In genomic region chr10:114357591-114357990, GRCh38 we compare ENCODE assay signal across 21 cellular contexts. TPM values are rescaled to one million over a fixed set of nuclear protein-coding genes. Genes with fewer than 3 reads are reported as not detected.
DNase-seq lines count a peak whose midpoint lies in the region; ATAC-seq and TF ChIP-seq lines count a peak whose summit lies in the region.
"Had no signal": no experiment of that assay in that cellular context is flagged by ENCODE, and none has a peak within 500 bp of the region (broad histone marks: within the 10 kb centered on the region; RNA-seq: fewer than 3 reads in every experiment).

No MANE protein-coding gene starts in this region.

- H3K23ac ChIP-seq in mesenchymal stem cell (ENCODE audit: low read length in 2 of 2) = no peak overlapping the region

- H3K27me3 ChIP-seq in mesenchymal stem cell (ENCODE audit: control insufficient read depth in 1 of 2, insufficient read depth in 1 of 2, low read length in 2 of 2) = peaks cover 0 to 32% of the 10 kb centered on the region in 2 experiments
- no peaks in the 10 kb centered on the region for H3K27me3 ChIP-seq in spleen (replicated peaks in 1 of 7)
- no peaks in the 10 kb centered on the region for H3K27me3 ChIP-seq in PC-3 (ENCODE audit: low read length)
- H3K27me3 ChIP-seq: suprapubic skin had no signal

- H2AFZ ChIP-seq in mesenchymal stem cell (ENCODE audit: low read depth, low read length) (no peak overlapping the region), PC-3 (ENCODE audit: low read length) (no peak overlapping the region)

- no peaks in the 10 kb centered on the region for H3K9me3 ChIP-seq in mesenchymal stem cell (ENCODE audit: control insufficient read depth, low read length)
- H3K9me3 ChIP-seq in spleen = no peaks in the 10 kb centered on the region
- H3K9me3 ChIP-seq in PC-3 (ENCODE audit: low read length) = no peaks in the 10 kb centered on the region
- H3K9me3 ChIP-seq: suprapubic skin had no signal

- H3K4me1 ChIP-seq in mesenchymal stem cell (ENCODE audit: control insufficient read depth, insufficient read depth, low read depth, low read length) = peaks cover 9% of the 10 kb centered on the region
- peaks cover 3 to 44% (median 14%) of the 10 kb centered on the region in 6 donors for H3K4me1 ChIP-seq in spleen
- H3K4me1 ChIP-seq in PC-3 (ENCODE audit: insufficient read depth, low read length) = peaks cover 24% of the 10 kb centered on the region

- H3K4me2 ChIP-seq in mesenchymal stem cell (ENCODE audit: low read length, poor library complexity, severe bottlenecking) = no peak overlapping the region
- H3K4me2 ChIP-seq in PC-3 (ENCODE audit: low read length) = no peak overlapping the region

- H3K27me3 Mint-ChIP-seq in activated T-cell treated with anti-CD3 and anti-CD28 coated beads, Interleukin-2, amount 50 U/mL, for 24 hours = peaks cover 13% of the 10 kb centered on the region
- no peaks in the 10 kb centered on the region for H3K27me3 Mint-ChIP-seq in endothelial cell (ENCODE audit: unreplicated experiment)

- POLR2A ChIA-PET in PC-3 (lab: Charles Lee; ENCODE audit: unreplicated experiment) = no interaction called here

- peak overlapping the region; percentile 47 for H3K27ac Mint-ChIP-seq in activated T-cell treated with anti-CD3 and anti-CD28 coated beads, Interleukin-2, amount 50 U/mL, for 24 hours
- no peak overlapping the region for H3K27ac Mint-ChIP-seq in endothelial cell (ENCODE audit: unreplicated experiment)
- H3K27ac Mint-ChIP-seq: activated CD4-positive, alpha-beta T cell treated with anti-CD3 and anti-CD28 coated beads, Interleukin-2, amount 10 ng/mL, durations not matched to agents 7 days and 5 days; activated naive CD4-positive, alpha-beta T cell treated with anti-CD3 and anti-CD28 coated beads, Interleukin-2, amount 50 U/mL, for 72 hours; activated T-helper 17 cell treated with anti-CD3 and anti-CD28 coated beads, Interleukin-2, amount 50 U/mL, for 72 hours; CD8-positive, alpha-beta T cell; natural killer cell treated with Interleukin-12 subunit alpha and Interleukin-12 subunit beta and Interleukin-15 and Interleukin-18, amount 100 ng/mL, for 72 hours had no signal

- H2BK12ac ChIP-seq in mesenchymal stem cell (ENCODE audit: low read length in 2 of 2) = no peak overlapping the region

- H2AK5ac ChIP-seq in mesenchymal stem cell (ENCODE audit: low read length, severe bottlenecking) = no peak overlapping the region

- no peak overlapping the region for H3K14ac ChIP-seq in mesenchymal stem cell (ENCODE audit: low read length in 2 of 2)

- ATAC-seq in PC-3 (no peak), GM18502 (IDR thresholded peaks at IDR 0.05; ENCODE audit: poor library complexity, unreplicated experiment) (no peak)
- ATAC-seq: activated naive CD4-positive, alpha-beta T cell treated with anti-CD3 and anti-CD28 coated beads, Interleukin-2, amount 50 U/mL, for 72 hours; activated T-helper 17 cell treated with anti-CD3 and anti-CD28 coated beads, Interleukin-2, amount 50 U/mL, for 72 hours; CD8-positive, alpha-beta T cell; left ventricle myocardium superior had no signal

- H2BK5ac ChIP-seq in mesenchymal stem cell (ENCODE audit: low read depth, low read length, poor library complexity, severe bottlenecking) = no peak overlapping the region

- H3F3A ChIP-seq in PC-3 (ENCODE audit: low read length, unreplicated experiment) = no peaks in the 10 kb centered on the region

- H3K9me3 Mint-ChIP-seq in activated T-cell treated with anti-CD3 and anti-CD28 coated beads, Interleukin-2, amount 50 U/mL, for 24 hours = no peaks in the 10 kb centered on the region
- H3K9me3 Mint-ChIP-seq in endothelial cell (ENCODE audit: unreplicated experiment) = no peaks in the 10 kb centered on the region
- H3K9me3 Mint-ChIP-seq: activated CD4-positive, alpha-beta T cell treated with anti-CD3 and anti-CD28 coated beads, Interleukin-2, amount 10 ng/mL, durations not matched to agents 7 days and 5 days; activated naive CD4-positive, alpha-beta T cell treated with anti-CD3 and anti-CD28 coated beads, Interleukin-2, amount 50 U/mL, for 72 hours; activated T-helper 17 cell treated with anti-CD3 and anti-CD28 coated beads, Interleukin-2, amount 50 U/mL, for 72 hours; CD8-positive, alpha-beta T cell; natural killer cell treated with Interleukin-12 subunit alpha and Interleukin-12 subunit beta and Interleukin-15 and Interleukin-18, amount 100 ng/mL, for 72 hours had no signal

- H3K9ac ChIP-seq in mesenchymal stem cell (ENCODE audit: low read length) (no peak overlapping the region), PC-3 (ENCODE audit: low read length) (no peak overlapping the region)

- no peaks in the 10 kb centered on the region for H3K79me1 ChIP-seq in mesenchymal stem cell (replicated peaks; ENCODE audit: low read length, poor library complexity, severe bottlenecking)

- no peak overlapping the region for H3K18ac ChIP-seq in mesenchymal stem cell (ENCODE audit: low read depth in 1 of 2, low read length in 2 of 2)

- intact Hi-C loops in spleen (cut with DNase I; ENCODE audit: low total_unique reads) (no loop called here), PC-3 (cut with micrococcal nuclease) (loop anchor here (5.0 kb wide), 1 partner anchor 35 kb away; no protein-coding TSS in a partner anchor)

- H3K9me2 ChIP-seq in PC-3 (replicated peaks; ENCODE audit: low read length) = no peaks in the 10 kb centered on the region

- no peak overlapping the region for H3K4me3 ChIP-seq in mesenchymal stem cell (ENCODE audit: insufficient read depth in 1 of 2, low read depth in 1 of 2, low read length in 2 of 2)
- H3K4me3 ChIP-seq in spleen = no peak overlapping the region
- H3K4me3 ChIP-seq in PC-3 (ENCODE audit: low read length) = no peak overlapping the region
- H3K4me3 ChIP-seq: suprapubic skin had no signal

- H3K27ac ChIP-seq in mesenchymal stem cell (ENCODE audit: low read length, poor library complexity, severe bottlenecking) = no peak overlapping the region
- H3K27ac ChIP-seq in spleen = peak overlapping the region in 6 of 8 donors; percentile 17 to 58 (median 32)
- no peak overlapping the region for H3K27ac ChIP-seq in PC-3 (ENCODE audit: low read length)
- H3K27ac ChIP-seq: suprapubic skin, WERI-Rb-1 had no signal

- H3K79me2 ChIP-seq in PC-3 (ENCODE audit: low read length) = no peaks in the 10 kb centered on the region

- H3K4me1 Mint-ChIP-seq in activated T-cell treated with anti-CD3 and anti-CD28 coated beads, Interleukin-2, amount 50 U/mL, for 24 hours (ENCODE audit: low read depth) = peaks cover 6% of the 10 kb centered on the region
- H3K4me1 Mint-ChIP-seq in endothelial cell (ENCODE audit: unreplicated experiment) = no peaks in the 10 kb centered on the region
- H3K4me1 Mint-ChIP-seq: activated CD4-positive, alpha-beta T cell treated with anti-CD3 and anti-CD28 coated beads, Interleukin-2, amount 10 ng/mL, durations not matched to agents 7 days and 5 days; activated T-helper 17 cell treated with anti-CD3 and anti-CD28 coated beads, Interleukin-2, amount 50 U/mL, for 72 hours had no signal

- H3K36me3 Mint-ChIP-seq in activated T-cell treated with anti-CD3 and anti-CD28 coated beads, Interleukin-2, amount 50 U/mL, for 24 hours (ENCODE audit: low read depth) = no peaks in the 10 kb centered on the region
- H3K36me3 Mint-ChIP-seq in endothelial cell (ENCODE audit: low read depth, unreplicated experiment) = no peaks in the 10 kb centered on the region
- H3K36me3 Mint-ChIP-seq: activated naive CD4-positive, alpha-beta T cell treated with anti-CD3 and anti-CD28 coated beads, Interleukin-2, amount 50 U/mL, for 72 hours; CD8-positive, alpha-beta T cell; natural killer cell treated with Interleukin-12 subunit alpha and Interleukin-12 subunit beta and Interleukin-15 and Interleukin-18, amount 100 ng/mL, for 72 hours had no signal

- H3K36me3 ChIP-seq in mesenchymal stem cell (ENCODE audit: control insufficient read depth in 1 of 2, insufficient read depth in 2 of 2, low read depth in 1 of 2, low read length in 2 of 2) (no peaks in the 10 kb centered on the region), spleen (no peaks in the 10 kb centered on the region), PC-3 (ENCODE audit: low read depth, low read length) (no peaks in the 10 kb centered on the region)
- H3K36me3 ChIP-seq: suprapubic skin, WERI-Rb-1 had no signal

- BruUV-seq in PC-3 (replicated peaks; lab: Mats Ljungman, UMichigan) = no TSS peak

- H4K20me1 ChIP-seq in PC-3 (ENCODE audit: low read length) = no peaks in the 10 kb centered on the region

- H4K91ac ChIP-seq in mesenchymal stem cell (ENCODE audit: low read length) = no peak overlapping the region

- no CpG with 5 or more reads among the region's 2 CpGs for WGBS in mesenchymal stem cell
- whole genome bisulfite sequencing in spleen, 5 donors = 50 to 70% (median 67%) methylated on average over 2 of the region's 2 CpGs

- CTCF ChIA-PET in PC-3 (lab: Charles Lee) = no interaction called here

- no peak overlapping the region for H4K8ac ChIP-seq in mesenchymal stem cell (ENCODE audit: low read length)

- no peak for TF ChIP-seq POLR2A in spleen (IDR thresholded peaks at IDR 0.05)

- H2BK120ac ChIP-seq in mesenchymal stem cell (ENCODE audit: low read depth, low read length) = no peak overlapping the region

- peak overlapping the region in 1 of 2 experiments; percentile 58 for H3K4ac ChIP-seq in mesenchymal stem cell (ENCODE audit: low read depth in 1 of 2, low read length in 2 of 2)

- DNase-seq in activated T-cell treated with anti-CD3 and anti-CD28 coated beads, Interleukin-2, amount 50 U/mL, for 24 hours = no peak
- DNase-seq in activated T-cell treated with anti-CD3 and anti-CD28 coated beads, Interleukin-2, amount 50 U/mL, for 48 hours = no peak
- peak; percentile 61 for DNase-seq in mesenchymal stem cell
- DNase-seq in spleen = no peak
- DNase-seq in PC-3 = no peak
- no peak for DNase-seq in HCEC 1CT
- no peak for DNase-seq in endothelial cell (ENCODE audit: low spot score)
- DNase-seq: 8988T; activated CD4-positive, alpha-beta T cell treated with anti-CD3 and anti-CD28 coated beads, Interleukin-2, amount 10 ng/mL, durations not matched to agents 7 days and 5 days; CD8-positive, alpha-beta T cell; DMS153; hypothalamus; left ventricle myocardium superior; NCI-H1417; NCI-H774; WERI-Rb-1 had no signal

- no peak for TF ChIP-seq CTCF in spleen (IDR thresholded peaks at IDR 0.05 in 8 of 11, conservative IDR thresholded peaks at IDR 0.05 in 3 of 11)
- no peak for TF ChIP-seq CTCF in PC-3 (conservative IDR thresholded peaks at IDR 0.05; ENCODE audit: low read depth, low read length)
- TF ChIP-seq CTCF in endothelial cell (IDR thresholded peaks at IDR 0.05; ENCODE audit: unreplicated experiment) = no peak

- no peak overlapping the region for H3K4me3 Mint-ChIP-seq in activated T-cell treated with anti-CD3 and anti-CD28 coated beads, Interleukin-2, amount 50 U/mL, for 24 hours
- no peak overlapping the region for H3K4me3 Mint-ChIP-seq in endothelial cell (ENCODE audit: unreplicated experiment)
- H3K4me3 Mint-ChIP-seq: activated CD4-positive, alpha-beta T cell treated with anti-CD3 and anti-CD28 coated beads, Interleukin-2, amount 10 ng/mL, durations not matched to agents 7 days and 5 days; activated T-helper 17 cell treated with anti-CD3 and anti-CD28 coated beads, Interleukin-2, amount 50 U/mL, for 72 hours; CD8-positive, alpha-beta T cell; natural killer cell treated with Interleukin-12 subunit alpha and Interleukin-12 subunit beta and Interleukin-15 and Interleukin-18, amount 100 ng/mL, for 72 hours had no signal

- no peak overlapping the region for H2BK15ac ChIP-seq in mesenchymal stem cell (ENCODE audit: low read depth, poor library complexity, severe bottlenecking)

RNA-seq across cellular contexts. Expression of gene AFAP1L2, which starts 46.7 kb away (rescaled TPM):
- polyA plus RNA-seq in mesenchymal stem cell (2013, experiment 1 of 2) = 60.2 TPM
- 57.6 TPM for polyA plus RNA-seq in mesenchymal stem cell (2013, experiment 2 of 2)
- total RNA-seq in spleen (100 to 1,000 TPM; 119 to 273 (median 191) TPM), PC-3 (2014; rRNA removed) (0.77 and 0.81 TPM in 2 replicates), endothelial cell (ENCODE audit: unreplicated experiment) (0.77 TPM)
- 10 to 100 TPM; 18.3 to 71.5 (median 19.3) TPM for polyA plus RNA-seq in spleen

Comparison
In these comparisons a context has a peak if more than half of its experiments do, and no peak if none do; other contexts are left out.
1. H3K27ac ChIP-seq: peak in spleen (6 of 8); none in mesenchymal stem cell (single experiment) and PC-3 (single experiment).
2. RNA of gene AFAP1L2, which starts 46.7 kb away (total RNA-seq): 119 to 273 TPM in spleen; 0.77 TPM in endothelial cell (single experiment) and 0.77 to 0.81 TPM in PC-3; every median in the first group is over 10 times any median in the second.